ENCODE assay signal across 10 cellular contexts in genomic region chr3:114384558-114384903, GRCh38.
DNase-seq lines count a peak whose midpoint lies in the region; ATAC-seq and TF ChIP-seq lines count a peak whose summit lies in the region.
"Had no signal": no experiment of that assay in that cellular context is flagged by ENCODE, and none has a peak within 500 bp of the region (broad histone marks: within the 10 kb centered on the region; RNA-seq: fewer than 3 reads in every experiment).

No MANE protein-coding gene starts in this region.

- H4K20me1 ChIP-seq in SK-N-SH (ENCODE audit: insufficient read depth): no peaks in the 10 kb centered on the region

- ATAC-seq in SK-N-SH treated with all-trans-retinoic acid at 6 μM for 48 hours: no peak
- no peak for ATAC-seq in activated naive CD8-positive, alpha-beta T cell treated with anti-CD3 and anti-CD28 coated beads, Interleukin-2, amount 10 ng/mL, durations not matched to agents 7 days and 5 days (ENCODE audit: low read depth)

- H3K27ac ChIP-seq in SK-N-SH (ENCODE audit: low read depth in 2 of 2, low read length in 1 of 2) (peak overlapping the region in 1 of 2 experiments; percentile 37; a peak in 1 of 4 replicates), right atrium auricular region (peak overlapping the region; percentile 69 to 81), subcutaneous abdominal adipose tissue (ENCODE audit: low read depth, low read length) (peak overlapping the region; percentile 99)
- H3K27ac ChIP-seq: 22Rv1 had no signal

- H3K4me3 Mint-ChIP-seq in activated naive CD8-positive, alpha-beta T cell treated with anti-CD3 and anti-CD28 coated beads, Interleukin-2, amount 10 ng/mL, durations not matched to agents 7 days and 5 days: peak overlapping the region; percentile 60

- POLR2A ChIA-PET in SK-N-SH (lab: Yijun Ruan, JAX): no interaction called here
- POLR2A ChIA-PET in activated naive CD8-positive, alpha-beta T cell treated with anti-CD3 and anti-CD28 coated beads, Interleukin-2, amount 10 ng/mL, durations not matched to agents 7 days and 5 days (lab: Charles Lee): interaction anchor here (0.6 to 1.0 kb wide), 2 partner anchors 16 to 21 kb away, joined by 3 read pairs; no protein-coding TSS in a partner anchor

- peaks cover 2% of the 10 kb centered on the region for H3K36me3 Mint-ChIP-seq in activated naive CD8-positive, alpha-beta T cell treated with anti-CD3 and anti-CD28 coated beads, Interleukin-2, amount 10 ng/mL, durations not matched to agents 7 days and 5 days

- no peaks in the 10 kb centered on the region for H3K79me2 ChIP-seq in SK-N-SH (ENCODE audit: insufficient read depth)

- DNase-seq in SK-N-SH: no peak
- DNase-seq in activated naive CD8-positive, alpha-beta T cell treated with anti-CD3 and anti-CD28 coated beads, Interleukin-2, amount 10 ng/mL, durations not matched to agents 7 days and 5 days: no peak
- DNase-seq in right atrium auricular region (ENCODE audit: low spot score): no peak
- DNase-seq in SW 1271 (lab: John Stamatoyannopoulos, UW): no peak
- DNase-seq in SHP77 (lab: John Stamatoyannopoulos, UW): no peak
- no peak for DNase-seq in T-helper 9 cell
- DNase-seq: activated gamma-delta T cell had no signal

- peaks cover 7 to 11% of the 10 kb centered on the region in 2 experiments; a peak in 2 of 4 replicates for H3K4me1 ChIP-seq in SK-N-SH (ENCODE audit: control insufficient read depth in 1 of 2, insufficient read depth in 2 of 2, low read depth in 1 of 2, low read length in 1 of 2)
- H3K4me1 ChIP-seq in right atrium auricular region: peaks cover 0 to 34% of the 10 kb centered on the region in 2 donors
- H3K4me1 ChIP-seq in subcutaneous abdominal adipose tissue (ENCODE audit: control insufficient read depth in 5 of 5, insufficient read depth in 5 of 5, low read length in 5 of 5): peaks cover 2 to 33% (median 24%) of the 10 kb centered on the region in 5 donors

- H2AFZ ChIP-seq in SK-N-SH (ENCODE audit: low read depth): no peak overlapping the region

- H3K9me3 ChIP-seq in SK-N-SH (no peaks in the 10 kb centered on the region), right atrium auricular region (no peaks in the 10 kb centered on the region), subcutaneous abdominal adipose tissue (ENCODE audit: control insufficient read depth in 5 of 5, low read length in 5 of 5) (no peaks in the 10 kb centered on the region)

- H3K27me3 ChIP-seq in SK-N-SH (ENCODE audit: insufficient read depth) (no peaks in the 10 kb centered on the region), right atrium auricular region (no peaks in the 10 kb centered on the region), subcutaneous abdominal adipose tissue (ENCODE audit: control insufficient read depth in 5 of 5, insufficient read depth in 4 of 5, low read length in 5 of 5) (no peaks in the 10 kb centered on the region)

- CTCF ChIA-PET in SK-N-SH (lab: Yijun Ruan, JAX): interaction anchor here (0.6 to 8.1 kb wide), 46 partner anchors 8 to 1433 kb away, joined by 3 to 248 read pairs (median 4); no protein-coding TSS in a partner anchor

- no peak overlapping the region for H3K4me3 ChIP-seq in SK-N-SH (ENCODE audit: low read depth in 2 of 2, low read length in 1 of 2)
- H3K4me3 ChIP-seq in right atrium auricular region: peak overlapping the region in 1 of 2 donors; percentile 43
- peak overlapping the region; percentile 50 to 78 (median 63) for H3K4me3 ChIP-seq in subcutaneous abdominal adipose tissue (ENCODE audit: low read depth in 1 of 5, low read length in 5 of 5)

- no peaks in the 10 kb centered on the region for H3K27me3 Mint-ChIP-seq in activated naive CD8-positive, alpha-beta T cell treated with anti-CD3 and anti-CD28 coated beads, Interleukin-2, amount 10 ng/mL, durations not matched to agents 7 days and 5 days

- peaks cover 5% of the 10 kb centered on the region for H3F3A ChIP-seq in SK-N-SH (replicated peaks; ENCODE audit: insufficient read depth)

- no peak for TF ChIP-seq EP300 in SK-N-SH (IDR thresholded peaks at IDR 0.05; ENCODE audit: borderline replicate concordance in 1 of 2, low read depth in 1 of 2, low read length in 1 of 2)

- H3K9me3 Mint-ChIP-seq in activated naive CD8-positive, alpha-beta T cell treated with anti-CD3 and anti-CD28 coated beads, Interleukin-2, amount 10 ng/mL, durations not matched to agents 7 days and 5 days: no peaks in the 10 kb centered on the region

- H3K9me2 ChIP-seq in SK-N-SH: no peaks in the 10 kb centered on the region

- peaks cover 8% of the 10 kb centered on the region in 2 experiments for H3K36me3 ChIP-seq in SK-N-SH (replicated peaks in 1 of 2; ENCODE audit: control insufficient read depth in 1 of 2, insufficient read depth in 2 of 2, low read length in 1 of 2)
- peaks cover 29% of the 10 kb centered on the region for H3K36me3 ChIP-seq in right atrium auricular region
- H3K36me3 ChIP-seq in subcutaneous abdominal adipose tissue (ENCODE audit: control insufficient read depth in 5 of 5, insufficient read depth in 5 of 5, low read length in 5 of 5): peaks cover 13 to 30% (median 23%) of the 10 kb centered on the region in 5 donors

- H3K4me1 Mint-ChIP-seq in activated naive CD8-positive, alpha-beta T cell treated with anti-CD3 and anti-CD28 coated beads, Interleukin-2, amount 10 ng/mL, durations not matched to agents 7 days and 5 days: peaks cover 11% of the 10 kb centered on the region

- H3K9ac ChIP-seq in SK-N-SH (no peak overlapping the region), subcutaneous abdominal adipose tissue (ENCODE audit: low read length in 5 of 5) (peak overlapping the region; percentile 71 to 91 (median 76))

- H3K27ac Mint-ChIP-seq in activated naive CD8-positive, alpha-beta T cell treated with anti-CD3 and anti-CD28 coated beads, Interleukin-2, amount 10 ng/mL, durations not matched to agents 7 days and 5 days: peak overlapping the region; percentile 70

- WGBS in SK-N-SH (ENCODE audit: low lambda C conversion rate): 84% methylated on average over 4 of the region's 4 CpGs

- TF ChIP-seq RAD21 in SK-N-SH (IDR thresholded peaks at IDR 0.05; ENCODE audit: low read length): no peak

- TF ChIP-seq CTCF in SK-N-SH (IDR thresholded peaks at IDR 0.05): no peak
- no peak for TF ChIP-seq CTCF in right atrium auricular region (IDR thresholded peaks at IDR 0.05)

- H3K4me2 ChIP-seq in SK-N-SH: no peak overlapping the region

TF ChIP-seq in SK-N-SH treated with all-trans-retinoic acid at 6 μM for 48 hours, 23 proteins besides CTCF, POLR2A, EP300 and RAD21:
- TF ChIP-seq TSHZ2 (CRISPR knock-in tag; IDR thresholded peaks at IDR 0.05): no peak
- TF ChIP-seq ZNF70 (CRISPR knock-in tag; IDR thresholded peaks at IDR 0.05): peak; percentile 53; the same call in 1 of the 2 replicates

TF ChIP-seq in SK-N-SH, 30 proteins besides CTCF, POLR2A, EP300 and RAD21:
- no peak for TF ChIP-seq GABPA (IDR thresholded peaks at IDR 0.05; ENCODE audit: low read depth)
- TF ChIP-seq RCOR1 (IDR thresholded peaks at IDR 0.05; ENCODE audit: low read length): no peak
- TF ChIP-seq RXRA (IDR thresholded peaks at IDR 0.05; ENCODE audit: borderline replicate concordance, low read depth): no peak
- TF ChIP-seq SIN3A (IDR thresholded peaks at IDR 0.05; ENCODE audit: borderline replicate concordance, low read depth, low read length): no peak
- TF ChIP-seq FOXJ3 (CRISPR knock-in tag; IDR thresholded peaks at IDR 0.05): no peak
- no peak for TF ChIP-seq NRF1 (IDR thresholded peaks at IDR 0.05; ENCODE audit: low read depth, low read length)
- TF ChIP-seq JUND (IDR thresholded peaks at IDR 0.05): no peak
- TF ChIP-seq ELF1 (IDR thresholded peaks at IDR 0.05): no peak
- TF ChIP-seq USF2 (IDR thresholded peaks at IDR 0.05; ENCODE audit: borderline replicate concordance, low read depth, low read length): no peak
- TF ChIP-seq YY1 (IDR thresholded peaks at IDR 0.05; ENCODE audit: low read depth): no peak
- no peak for TF ChIP-seq SMC3 (IDR thresholded peaks at IDR 0.05; ENCODE audit: low read depth, low read length)
- no peak for TF ChIP-seq TCF12 (IDR thresholded peaks at IDR 0.05)
- TF ChIP-seq EZH2phosphoT487 (IDR thresholded peaks at IDR 0.05; ENCODE audit: borderline replicate concordance, low read depth): no peak
- TF ChIP-seq FOXM1 (IDR thresholded peaks at IDR 0.05; ENCODE audit: low read depth): no peak
TF ChIP-seq in SK-N-SH: peak in this region for 0.

Comparison
In these comparisons a context has a peak if more than half of its experiments do, and no peak if none do; other contexts are left out.
1. H3K4me3 ChIP-seq: peak in subcutaneous abdominal adipose tissue (5 of 5); none in SK-N-SH (0 of 2).